ENCODE assay signal across 1 cellular context in genomic region chr2:159822478-159822833, GRCh38.
TF ChIP-seq lines count a peak whose summit lies in the region.
"Not testable (repeated sequence)": the region's sequence is repeated elsewhere in the genome, so short reads cannot be mapped to it uniquely, and the experiment has no call there.

No MANE protein-coding gene starts in this region.

TF ChIP-seq in HepG2, 621 proteins besides CTCF, POLR2A, EP300 and RAD21:
- TF ChIP-seq ZNF574 (CRISPR knock-in tag; IDR thresholded peaks at IDR 0.05): 0 out of 2 replicates have a peak, but pooled peaks have one; percentile 6
- TF ChIP-seq ZNF350 (CRISPR knock-in tag; IDR thresholded peaks at IDR 0.05; ENCODE audit: borderline replicate concordance, low read depth): peak; percentile 84
- TF ChIP-seq YEATS2 (CRISPR knock-in tag; IDR thresholded peaks at IDR 0.05; ENCODE audit: borderline replicate concordance): 0 out of 2 replicates have a peak, but pooled peaks have one; percentile 15
- TF ChIP-seq ZBTB26 (CRISPR knock-in tag; IDR thresholded peaks at IDR 0.05; ENCODE audit: borderline replicate concordance): 0 out of 2 replicates have a peak, but pooled peaks have one; percentile 42
- TF ChIP-seq ZNF839 (CRISPR knock-in tag; IDR thresholded peaks at IDR 0.05; ENCODE audit: borderline replicate concordance): 0 out of 2 replicates have a peak, but pooled peaks have one; percentile 58
- 0 out of 2 replicates have a peak, but pooled peaks have one; percentile 7 for TF ChIP-seq ARID4A (CRISPR knock-in tag; IDR thresholded peaks at IDR 0.05; ENCODE audit: borderline replicate concordance)
- TF ChIP-seq ZNF552 (CRISPR knock-in tag; IDR thresholded peaks at IDR 0.05; ENCODE audit: borderline replicate concordance): 0 out of 2 replicates have a peak, but pooled peaks have one; percentile 3
- TF ChIP-seq ZNF570 (CRISPR knock-in tag; IDR thresholded peaks at IDR 0.05; ENCODE audit: borderline replicate concordance): 0 out of 2 replicates have a peak, but pooled peaks have one; percentile 14
- not testable (repeated sequence) for TF ChIP-seq HNF4G (IDR thresholded peaks at IDR 0.05; ENCODE audit: borderline replicate concordance, low read depth, low read length)
- peak; percentile 32; the same call in 1 of the 2 replicates for TF ChIP-seq HNF4G (CRISPR knock-in tag; IDR thresholded peaks at IDR 0.05; ENCODE audit: borderline replicate concordance, low read depth)
TF ChIP-seq in HepG2: peak in this region for 9; not testable (repeated sequence) for 612.
